In the genomic region with DNA sequence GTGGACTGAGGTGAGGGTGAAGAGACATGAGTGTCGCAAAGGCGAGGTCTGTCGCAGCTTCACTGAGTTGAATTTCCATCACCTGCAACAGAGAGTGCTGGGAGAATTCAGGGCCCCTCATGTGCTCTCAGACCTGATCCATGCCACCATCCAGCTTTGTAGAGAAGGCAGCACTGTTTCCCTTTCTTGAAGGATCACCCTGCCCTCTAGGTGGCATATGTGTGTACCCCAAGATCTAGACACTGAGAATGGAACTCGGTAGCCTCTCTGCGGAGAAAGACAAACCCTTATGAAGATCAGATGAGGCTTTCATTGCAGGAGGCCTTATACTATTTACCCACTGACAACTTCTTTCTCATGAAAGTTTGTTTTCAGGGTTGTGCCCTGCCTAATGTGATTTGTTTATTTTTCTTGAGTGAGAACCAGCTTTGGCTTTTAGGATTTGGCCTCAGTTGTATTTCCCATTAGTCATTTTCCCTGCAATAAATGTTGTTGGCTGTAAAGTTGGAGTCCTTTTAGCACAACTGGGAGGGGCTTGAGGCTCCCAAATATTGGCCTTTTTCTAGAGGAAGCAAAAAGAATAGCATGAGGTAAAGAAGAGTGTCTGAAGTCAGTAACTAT, we compare ENCODE assay signal across 20 cellular contexts.
DNase-seq lines count a peak whose midpoint lies in the region; ATAC-seq, FAIRE-seq and TF ChIP-seq lines count a peak whose summit lies in the region.
"Had no signal": no experiment of that assay in that cellular context is flagged by ENCODE, and none has a peak within 500 bp of the region (broad histone marks: within the 10 kb centered on the region; RNA-seq: fewer than 3 reads in every experiment).

No MANE protein-coding gene starts in this region.

- BruUV-seq in HepG2 (replicated peaks; lab: Mats Ljungman, UMichigan), result no TSS peak

- H3K79me2 ChIP-seq in GM23248 (ENCODE audit: insufficient read depth), result no peaks in the 10 kb centered on the region
- no peaks in the 10 kb centered on the region for H3K79me2 ChIP-seq in HepG2 (ENCODE audit: insufficient read depth, low read length)

- no peak for ATAC-seq in HepG2
- ATAC-seq: left colon, SK-N-SH treated with all-trans-retinoic acid at 6 μM for 48 hours had no signal

- 0 out of 2 replicates have a peak, but pooled peaks cover 10% of the 10 kb centered on the region for H3F3A ChIP-seq in GM23248 (ENCODE audit: insufficient read depth)

- TF ChIP-seq EP300 in HepG2 (IDR thresholded peaks at IDR 0.05; ENCODE audit: low read depth in 2 of 2, low read length in 2 of 2) (no peak), HepG2 (CRISPR knock-in tag; IDR thresholded peaks at IDR 0.05; ENCODE audit: borderline replicate concordance) (no peak)

- CTCF ChIA-PET in HepG2 (lab: Yijun Ruan, JAX; ENCODE audit: low intra/inter-chr PET ratio, low total read pairs), result no interaction called here

- H3K9me2 ChIP-seq in GM23248 (ENCODE audit: insufficient read depth), result no peaks in the 10 kb centered on the region

- WGBS in GM23248 (ENCODE audit: low coverage in 1 of 2, low lambda C conversion rate in 2 of 2, missing lambda C conversion rate in 2 of 2), 2 experiments, result 58 to 65% methylated on average over 5 of the region's 5 CpGs
- 62% methylated on average over 5 of the region's 5 CpGs for WGBS in HepG2 (ENCODE audit: low lambda C conversion rate)

- no peak for DNase-seq in AG09309 (ENCODE audit: low read depth)
- DNase-seq in GM23248, result peak; percentile 21
- peak; percentile 13 for DNase-seq in T1000 (lab: John Stamatoyannopoulos, UW)
- DNase-seq in fibroblast of peridontal ligament (ENCODE audit: extremely low read depth), result peak; percentile 5
- no peak for DNase-seq in superior temporal gyrus (ENCODE audit: extremely low spot score)
- no peak for DNase-seq in HepG2 (ENCODE audit: low spot score)
- no peak for DNase-seq in SHP77 (lab: John Stamatoyannopoulos, UW)
- no peak for DNase-seq in NCI-H128 (lab: John Stamatoyannopoulos, UW; ENCODE audit: unreplicated experiment)
- DNase-seq: activated CD4-positive, CD25-positive, alpha-beta regulatory T cell treated with anti-CD3 and anti-CD28 coated beads, Interleukin-2, amount 50 U/mL, for 72 hours; activated naive CD8-positive, alpha-beta T cell treated with anti-CD3 and anti-CD28 coated beads for 36 hours; CD4-positive, CD25-positive, alpha-beta regulatory T cell; left colon; NCI-H1436 treated with DMSO at 0.1 percent for 48 hours; NCI-H748 treated with DMSO at 0.1 percent for 48 hours; PC-9; stimulated activated CD4-positive, alpha-beta T cell treated with anti-CD3 and anti-CD28 coated beads, Interleukin-4, amount 100 ng/mL, for 1 hour had no signal

- no peak overlapping the region for H3K9ac ChIP-seq in GM23248
- no peak overlapping the region for H3K9ac ChIP-seq in HepG2 (ENCODE audit: insufficient read depth, low read depth, low read length)

- H3K27me3 ChIP-seq in GM23248 (replicated peaks; ENCODE audit: insufficient read depth) (peaks cover 2% of the 10 kb centered on the region; the same call in 1 of the 2 replicates), HepG2 (ENCODE audit: control insufficient read depth in 1 of 2, insufficient read depth in 2 of 2, low read length in 2 of 2) (no peaks in the 10 kb centered on the region)

- POLR2A ChIA-PET in HepG2 (lab: Yijun Ruan, JAX), result no interaction called here

- no peak for TF ChIP-seq RAD21 in HepG2 (CRISPR knock-in tag; IDR thresholded peaks at IDR 0.05)

- no peak for FAIRE-seq in HepG2 (lab: Jason Lieb, UNC)

- intact Hi-C loops in HepG2 (cut with micrococcal nuclease; ENCODE audit: unreplicated experiment), result loop anchor here (5.0 kb wide), 1 partner anchor 606 kb away; no protein-coding TSS in a partner anchor

- H3K27ac ChIP-seq in GM23248 (no peak overlapping the region), HepG2 (ENCODE audit: extremely low read length, insufficient read depth, low read length) (no peak overlapping the region)
- H3K27ac ChIP-seq: epithelial cell of prostate, HL-60, PC-9 had no signal

- no peak for TF ChIP-seq POLR2A in HepG2 (IDR thresholded peaks at IDR 0.05; ENCODE audit: insufficient read depth in 1 of 2, low read depth in 2 of 2, low read length in 2 of 2)

- no peaks in the 10 kb centered on the region; the same call in 1 of the 2 replicates for H3K4me1 ChIP-seq in GM23248 (ENCODE audit: insufficient read depth)
- H3K4me1 ChIP-seq in HepG2 (ENCODE audit: insufficient read depth, low read length), result no peaks in the 10 kb centered on the region

- in situ Hi-C loops in GM23248 (cut with MboI), result no loop called here
- in situ Hi-C loops in HepG2 (cut with HindIII; ENCODE audit: extremely low pct_ligation_motif_present, low pct_unique_long_range_greater_than_20kb), result no loop called here

- H3K4me2 ChIP-seq in GM23248 (ENCODE audit: unreplicated experiment) (no peak overlapping the region), HepG2 (ENCODE audit: low read depth, low read length) (no peak overlapping the region)
- H3K4me2 ChIP-seq: PC-9 had no signal

- H3K36me3 ChIP-seq in GM23248 (ENCODE audit: low read depth), result no peaks in the 10 kb centered on the region
- no peaks in the 10 kb centered on the region for H3K36me3 ChIP-seq in HepG2 (replicated peaks in 1 of 2; ENCODE audit: control insufficient read depth in 1 of 2, insufficient read depth in 2 of 2, low read length in 2 of 2)

- no peak overlapping the region for H2AFZ ChIP-seq in GM23248
- no peak overlapping the region for H2AFZ ChIP-seq in HepG2 (ENCODE audit: low read length)
- H2AFZ ChIP-seq: PC-9 had no signal

- no peaks in the 10 kb centered on the region for H3K9me3 ChIP-seq in GM23248 (ENCODE audit: low read depth)
- H3K9me3 ChIP-seq in HepG2 (ENCODE audit: low read length), result peaks cover 93% of the 10 kb centered on the region

- TF ChIP-seq CTCF in AG09309 (IDR thresholded peaks at IDR 0.05; ENCODE audit: control insufficient read depth, insufficient read depth, low read depth, low read length, missing control alignments), result peak; percentile 12
- TF ChIP-seq CTCF in HepG2 (CRISPR knock-in tag; IDR thresholded peaks at IDR 0.05), result no peak

- H4K20me1 ChIP-seq in GM23248 (ENCODE audit: insufficient read depth) (no peaks in the 10 kb centered on the region), HepG2 (ENCODE audit: insufficient read depth, low read length) (no peaks in the 10 kb centered on the region)

- H3K4me3 ChIP-seq in AG09309 (ENCODE audit: control insufficient read depth, low read depth, low read length), result no peak overlapping the region
- no peak overlapping the region for H3K4me3 ChIP-seq in GM23248
- H3K4me3 ChIP-seq in HepG2 (replicated peaks in 1 of 3; ENCODE audit: insufficient read depth in 1 of 3, low read depth in 2 of 3, low read length in 3 of 3), result no peak overlapping the region
- H3K4me3 ChIP-seq: PC-9, skin epidermis had no signal

TF ChIP-seq in HepG2, 621 proteins besides CTCF, POLR2A, EP300 and RAD21:
- TF ChIP-seq SIN3B (IDR thresholded peaks at IDR 0.05; ENCODE audit: low read length), result no peak
- no peak for TF ChIP-seq THAP11 (CRISPR knock-in tag; IDR thresholded peaks at IDR 0.05)

Comparison
In these comparisons a context has a peak if more than half of its experiments do, and no peak if none do; other contexts are left out.
1. DNase-seq: peak in GM23248 (single experiment), T1000 (single experiment) and fibroblast of peridontal ligament (single experiment); none in AG09309 (single experiment), superior temporal gyrus (single experiment), HepG2 (single experiment), SHP77 (0 of 2) and NCI-H128 (single experiment).